In the genomic region with DNA sequence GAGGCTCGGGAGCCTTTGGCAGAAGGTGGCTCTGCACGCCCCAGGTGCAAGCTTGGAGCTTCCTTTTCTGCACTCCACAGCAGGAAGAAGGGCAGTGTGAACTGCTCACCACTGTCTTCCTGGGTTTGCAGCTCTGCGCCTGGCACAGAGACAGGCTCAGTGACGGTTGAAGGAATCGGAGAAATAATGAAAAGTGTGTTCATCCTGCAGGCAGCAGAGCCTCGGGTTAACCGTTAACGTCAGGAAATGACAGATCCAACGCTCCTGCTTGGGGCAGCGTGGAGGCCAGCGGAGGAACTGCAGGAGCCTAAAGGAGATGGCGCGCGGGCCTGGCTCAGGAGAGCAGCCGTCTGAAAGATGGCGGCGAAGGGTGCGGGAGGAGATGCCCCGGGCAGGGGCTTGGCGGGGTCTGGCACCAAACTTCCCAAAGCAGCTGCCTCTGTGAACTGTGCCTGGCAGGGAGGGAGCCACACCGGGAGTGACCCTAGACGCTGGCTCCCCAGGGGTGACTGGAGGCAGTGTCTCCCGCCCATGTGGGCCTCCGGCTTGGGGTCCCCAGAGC, we compare ENCODE assay signal across 9 cellular contexts. TPM values are rescaled to one million over a fixed set of nuclear protein-coding genes. Genes with fewer than 3 reads are reported as not detected.
A peak's percentile ranks its signal among the peaks of the same experiment; 100 is the strongest.
DNase-seq lines count a peak whose midpoint lies in the region; ATAC-seq and TF ChIP-seq lines count a peak whose summit lies in the region.
"Had no signal": no experiment of that assay in that cellular context is flagged by ENCODE, and none has a peak within 500 bp of the region (broad histone marks: within the 10 kb centered on the region; RNA-seq: fewer than 3 reads in every experiment).

No MANE protein-coding gene starts in this region.

- no peaks in the 10 kb centered on the region for H3K36me3 Mint-ChIP-seq in activated naive CD8-positive, alpha-beta T cell treated with anti-CD3 and anti-CD28 coated beads, Interleukin-2, amount 10 ng/mL, durations not matched to agents 7 days and 5 days
- H3K36me3 Mint-ChIP-seq in activated naive CD8-positive, alpha-beta T cell treated with anti-CD3 and anti-CD28 coated beads for 36 hours = no peaks in the 10 kb centered on the region

- H3K27ac ChIP-seq in transverse colon = no peak overlapping the region

- peaks cover 85% of the 10 kb centered on the region for H3K27me3 ChIP-seq in transverse colon

- peak; percentile 46 for ATAC-seq in activated naive CD8-positive, alpha-beta T cell treated with anti-CD3 and anti-CD28 coated beads, Interleukin-2, amount 10 ng/mL, durations not matched to agents 7 days and 5 days (ENCODE audit: low read depth)
- ATAC-seq in left cardiac atrium (no peak), GM18520 (IDR thresholded peaks at IDR 0.05; ENCODE audit: unreplicated experiment) (no peak), GM18511 (IDR thresholded peaks at IDR 0.05; ENCODE audit: unreplicated experiment) (no peak)

- peak; percentile 20 to 52 (median 42) for TF ChIP-seq CTCF in transverse colon (IDR thresholded peaks at IDR 0.05)

- DNase-seq in activated naive CD8-positive, alpha-beta T cell treated with anti-CD3 and anti-CD28 coated beads, Interleukin-2, amount 10 ng/mL, durations not matched to agents 7 days and 5 days = peak; percentile 30
- no peak for DNase-seq in activated naive CD8-positive, alpha-beta T cell treated with anti-CD3 and anti-CD28 coated beads for 36 hours
- peak; percentile 65 for DNase-seq in SK-N-DZ (ENCODE audit: low spot score)
- DNase-seq in left cardiac atrium = peak; percentile 25
- peak; percentile 9 for DNase-seq in transverse colon
- no peak for DNase-seq in dedifferentiated amniotic fluid mesenchymal stem cell (ENCODE audit: extremely low spot score)

- no peak for TF ChIP-seq POLR2A in transverse colon (IDR thresholded peaks at IDR 0.05)

- peaks cover 1% of the 10 kb centered on the region for H3K9me3 Mint-ChIP-seq in activated naive CD8-positive, alpha-beta T cell treated with anti-CD3 and anti-CD28 coated beads, Interleukin-2, amount 10 ng/mL, durations not matched to agents 7 days and 5 days
- H3K9me3 Mint-ChIP-seq in activated naive CD8-positive, alpha-beta T cell treated with anti-CD3 and anti-CD28 coated beads for 36 hours = peaks cover 1% of the 10 kb centered on the region
- H3K9me3 Mint-ChIP-seq: dendritic cell treated with granulocyte-macrophage colony-stimulating factor and Interleukin-4, amounts not matched to agents 40 ng/mL and 50 ng/mL, for 4 days had no signal

- intact Hi-C loops in left cardiac atrium (cut with DNase I) = no loop called here
- intact Hi-C loops in transverse colon (cut with DNase I; ENCODE audit: low total_unique reads) = loop anchor here (5.0 kb wide), 1 partner anchor 54 kb away; a partner anchor contains a TSS

- H3K4me3 Mint-ChIP-seq in activated naive CD8-positive, alpha-beta T cell treated with anti-CD3 and anti-CD28 coated beads, Interleukin-2, amount 10 ng/mL, durations not matched to agents 7 days and 5 days = no peak overlapping the region
- no peak overlapping the region for H3K4me3 Mint-ChIP-seq in activated naive CD8-positive, alpha-beta T cell treated with anti-CD3 and anti-CD28 coated beads for 36 hours
- H3K4me3 Mint-ChIP-seq: dendritic cell treated with granulocyte-macrophage colony-stimulating factor and Interleukin-4, amounts not matched to agents 40 ng/mL and 50 ng/mL, for 4 days had no signal

- peaks cover 0 to 29% (median 12%) of the 10 kb centered on the region in 4 donors for H3K4me1 ChIP-seq in transverse colon

- 49 to 57% methylated on average over 6 to 24 of the region's 24 CpGs for WGBS in transverse colon (ENCODE audit: low coverage in 1 of 2), 2 donors

- in situ Hi-C loops in transverse colon (cut with MboI; ENCODE audit: low pct_ligation_motif_present in 1 of 4, low pct_unique_long_range_greater_than_20kb in 1 of 4, low sequenced_read_pairs in 3 of 4) = no loop called here

- H3K4me3 ChIP-seq in transverse colon = no peak overlapping the region

- no peaks in the 10 kb centered on the region for H3K9me3 ChIP-seq in transverse colon

- POLR2A ChIA-PET in activated naive CD8-positive, alpha-beta T cell treated with anti-CD3 and anti-CD28 coated beads, Interleukin-2, amount 10 ng/mL, durations not matched to agents 7 days and 5 days (lab: Charles Lee) = no interaction called here

- TF ChIP-seq EP300 in transverse colon (IDR thresholded peaks at IDR 0.05; ENCODE audit: low read depth) = no peak

- H3K27me3 Mint-ChIP-seq in activated naive CD8-positive, alpha-beta T cell treated with anti-CD3 and anti-CD28 coated beads, Interleukin-2, amount 10 ng/mL, durations not matched to agents 7 days and 5 days = peaks cover 32% of the 10 kb centered on the region
- H3K27me3 Mint-ChIP-seq in activated naive CD8-positive, alpha-beta T cell treated with anti-CD3 and anti-CD28 coated beads for 36 hours = peaks cover 37% of the 10 kb centered on the region

- no peak overlapping the region for H3K27ac Mint-ChIP-seq in activated naive CD8-positive, alpha-beta T cell treated with anti-CD3 and anti-CD28 coated beads, Interleukin-2, amount 10 ng/mL, durations not matched to agents 7 days and 5 days
- no peak overlapping the region for H3K27ac Mint-ChIP-seq in activated naive CD8-positive, alpha-beta T cell treated with anti-CD3 and anti-CD28 coated beads for 36 hours
- H3K27ac Mint-ChIP-seq: dendritic cell treated with granulocyte-macrophage colony-stimulating factor and Interleukin-4, amounts not matched to agents 40 ng/mL and 50 ng/mL, for 4 days had no signal

- H3K36me3 ChIP-seq in transverse colon = no peaks in the 10 kb centered on the region

- H3K4me1 Mint-ChIP-seq in activated naive CD8-positive, alpha-beta T cell treated with anti-CD3 and anti-CD28 coated beads, Interleukin-2, amount 10 ng/mL, durations not matched to agents 7 days and 5 days = peaks cover 8% of the 10 kb centered on the region
- peaks cover 3% of the 10 kb centered on the region for H3K4me1 Mint-ChIP-seq in activated naive CD8-positive, alpha-beta T cell treated with anti-CD3 and anti-CD28 coated beads for 36 hours

RNA-seq across cellular contexts. Expression of a gene that starts 10.9 kb away (rescaled TPM):
- total RNA-seq in activated naive CD8-positive, alpha-beta T cell treated with anti-CD3 and anti-CD28 coated beads, Interleukin-2, amount 10 ng/mL, durations not matched to agents 7 days and 5 days = under 1 TPM in 1 of 2 experiments, not detected in 1; 0.22 TPM
- not detected for total RNA-seq in activated naive CD8-positive, alpha-beta T cell treated with anti-CD3 and anti-CD28 coated beads for 36 hours
- polyA plus RNA-seq in SK-N-DZ (2014; cell fraction: cytosol; rRNA removed) = 123 and 149 TPM in 2 replicates
- polyA plus RNA-seq in SK-N-DZ (2014; cell fraction: nucleus; rRNA removed) = 494 and 564 TPM in 2 replicates
- total RNA-seq in left cardiac atrium = 1 to 10 TPM; 5.1 to 7.5 TPM
- 10 to 100 TPM in 1 of 4 donors, 1 to 10 TPM in 2, not detected in 1; 2.2 to 26.9 (median 3.0) TPM for total RNA-seq in transverse colon

RNA-seq across cellular contexts. Expression of a gene that starts 46.2 kb away (rescaled TPM):
- 10 to 100 TPM; 63.0 to 63.4 TPM for total RNA-seq in activated naive CD8-positive, alpha-beta T cell treated with anti-CD3 and anti-CD28 coated beads, Interleukin-2, amount 10 ng/mL, durations not matched to agents 7 days and 5 days
- 100 to 1,000 TPM; 176 to 185 TPM for total RNA-seq in activated naive CD8-positive, alpha-beta T cell treated with anti-CD3 and anti-CD28 coated beads for 36 hours
- polyA plus RNA-seq in SK-N-DZ (2014; cell fraction: cytosol; rRNA removed) = 118 and 119 TPM in 2 replicates
- 98.3 and 122 TPM in 2 replicates for polyA plus RNA-seq in SK-N-DZ (2014; cell fraction: nucleus; rRNA removed)
- total RNA-seq in left cardiac atrium = 10 to 100 TPM; 38.1 to 48.7 TPM
- 10 to 100 TPM; 17.6 to 50.4 (median 31.6) TPM for total RNA-seq in transverse colon

RNA-seq across cellular contexts. Expression of a gene that starts 47.6 kb away (rescaled TPM):
- total RNA-seq in activated naive CD8-positive, alpha-beta T cell treated with anti-CD3 and anti-CD28 coated beads, Interleukin-2, amount 10 ng/mL, durations not matched to agents 7 days and 5 days = 10 to 100 TPM; 35.3 to 35.4 TPM
- 10 to 100 TPM; 19.5 to 22.5 TPM for total RNA-seq in activated naive CD8-positive, alpha-beta T cell treated with anti-CD3 and anti-CD28 coated beads for 36 hours
- 17.9 and 35.0 TPM in 2 replicates for polyA plus RNA-seq in SK-N-DZ (2014; cell fraction: cytosol; rRNA removed)
- polyA plus RNA-seq in SK-N-DZ (2014; cell fraction: nucleus; rRNA removed) = 656 and 724 TPM in 2 replicates
- total RNA-seq in left cardiac atrium = 1 to 10 TPM; 5.7 to 8.2 TPM
- total RNA-seq in transverse colon = 10 to 100 TPM; 10.8 to 26.1 (median 11.4) TPM

RNA-seq across cellular contexts. Expression of a gene that starts 53.5 kb away (rescaled TPM):
- 1 to 10 TPM; 3.0 to 4.8 TPM for total RNA-seq in activated naive CD8-positive, alpha-beta T cell treated with anti-CD3 and anti-CD28 coated beads, Interleukin-2, amount 10 ng/mL, durations not matched to agents 7 days and 5 days
- 1 to 10 TPM in 1 of 2 experiments, under 1 TPM in 1; 0.85 to 1.3 TPM for total RNA-seq in activated naive CD8-positive, alpha-beta T cell treated with anti-CD3 and anti-CD28 coated beads for 36 hours
- 0.06 TPM in 1 of 2 replicates, not detected in the other for polyA plus RNA-seq in SK-N-DZ (2014; cell fraction: cytosol; rRNA removed)
- polyA plus RNA-seq in SK-N-DZ (2014; cell fraction: nucleus; rRNA removed) = 0.08 and 0.60 TPM in 2 replicates
- total RNA-seq in left cardiac atrium = under 1 TPM; 0.38 to 0.50 TPM
- total RNA-seq in transverse colon = 1 to 10 TPM in 1 of 4 donors, under 1 TPM in 1, not detected in 2; 0.14 to 1.4 TPM

Comparison
In these comparisons a context has a peak if more than half of its experiments do, and no peak if none do; other contexts are left out.
1. DNase-seq: peak in activated naive CD8-positive, alpha-beta T cell treated with anti-CD3 and anti-CD28 coated beads, Interleukin-2, amount 10 ng/mL, durations not matched to agents 7 days and 5 days (single experiment), SK-N-DZ (single experiment), left cardiac atrium (single experiment) and transverse colon (single experiment); none in activated naive CD8-positive, alpha-beta T cell treated with anti-CD3 and anti-CD28 coated beads for 36 hours (single experiment) and dedifferentiated amniotic fluid mesenchymal stem cell (single experiment).